21 cellular contexts compared by ENCODE assay signal in genomic region chr16:88665570-88665969, GRCh38. TPM values are rescaled to one million over a fixed set of nuclear protein-coding genes. Genes with fewer than 3 reads are reported as not detected.
A peak's percentile ranks its signal among the peaks of the same experiment; 100 is the strongest.
DNase-seq lines count a peak whose midpoint lies in the region; ATAC-seq, FAIRE-seq and TF ChIP-seq lines count a peak whose summit lies in the region.
"Had no signal": no experiment of that assay in that cellular context is flagged by ENCODE, and none has a peak within 500 bp of the region (broad histone marks: within the 10 kb centered on the region; RNA-seq: fewer than 3 reads in every experiment).

No MANE protein-coding gene starts in this region.

- no peaks in the 10 kb centered on the region for H3K9me1 ChIP-seq in endothelial cell of umbilical vein (replicated peaks; ENCODE audit: control insufficient read depth, extremely low read depth, insufficient read depth, low read length)

- peak; percentile 4 for FAIRE-seq in endothelial cell of umbilical vein (lab: Jason Lieb, UNC)
- FAIRE-seq in GM19239 (lab: Jason Lieb, UNC): no peak
- FAIRE-seq: GM12891 had no signal

- H3K9me3 ChIP-seq in DOHH2 (ENCODE audit: control insufficient read depth, insufficient read depth, low read length) (no peaks in the 10 kb centered on the region), OCI-LY7 (ENCODE audit: low read length) (no peaks in the 10 kb centered on the region), endothelial cell of umbilical vein (replicated peaks; ENCODE audit: control insufficient read depth, insufficient read depth, low read length) (no peaks in the 10 kb centered on the region), psoas muscle (no peaks in the 10 kb centered on the region)

- H3K4me2 ChIP-seq in DOHH2 (ENCODE audit: low read length): peak overlapping the region; percentile 71
- peak overlapping the region; percentile 79 for H3K4me2 ChIP-seq in OCI-LY7 (ENCODE audit: low read length)
- no peak overlapping the region for H3K4me2 ChIP-seq in endothelial cell of umbilical vein (ENCODE audit: insufficient read depth, low read length)
- H3K4me2 ChIP-seq: PC-9 had no signal

- intact Hi-C loops in OCI-LY7 (cut with micrococcal nuclease; ENCODE audit: unreplicated experiment): loop anchor here (10.0 kb wide), 1 partner anchor 211 kb away; the partner anchor contains the start of gene ZFPM1
- intact Hi-C loops in endothelial cell of umbilical vein (cut with micrococcal nuclease): no loop called here
- intact Hi-C loops in psoas muscle (cut with DNase I): no loop called here

- DNase-seq in OCI-LY7 (ENCODE audit: low spot score) (no peak), endothelial cell of umbilical vein (ENCODE audit: low read depth, low spot score) (no peak), psoas muscle (no peak), DMS 273 treated with DMSO at 0.1 percent for 48 hours (lab: John Stamatoyannopoulos, UW) (no peak), GM19239 (ENCODE audit: insufficient read length, low spot score) (no peak)
- DNase-seq: AML-193, GDM1, KG1, NCI-H1417, NCI-H187, NCI-H2107, NCI-H2227 treated with DMSO at 0.1 percent for 48 hours, NCI-H510A treated with DMSO at 0.1 percent for 48 hours, NCI-H82, PC-9 had no signal

- H4K20me1 ChIP-seq in DOHH2 (ENCODE audit: control insufficient read depth, insufficient read depth, low read depth, low read length): peaks cover 10% of the 10 kb centered on the region; the same call in 1 of the 2 replicates
- H4K20me1 ChIP-seq in OCI-LY7 (ENCODE audit: insufficient read depth, low read length): no peaks in the 10 kb centered on the region
- H4K20me1 ChIP-seq in endothelial cell of umbilical vein (replicated peaks; ENCODE audit: control insufficient read depth, extremely low read depth, insufficient read depth, low read length): no peaks in the 10 kb centered on the region

- H3K9me2 ChIP-seq in DOHH2 (replicated peaks; ENCODE audit: control insufficient read depth, low read length): no peaks in the 10 kb centered on the region
- no peaks in the 10 kb centered on the region for H3K9me2 ChIP-seq in OCI-LY7 (ENCODE audit: insufficient read depth, low read length)

- WGBS in psoas muscle, 3 donors: 82 to 93% (median 87%) methylated on average over 3 of the region's 3 CpGs

- TF ChIP-seq POLR2A in endothelial cell of umbilical vein (IDR thresholded peaks at IDR 0.05; ENCODE audit: low read depth, low read length): no peak

- H2AFZ ChIP-seq in OCI-LY7 (ENCODE audit: low read length): no peak overlapping the region; the same call in 1 of the 2 replicates
- no peak overlapping the region for H2AFZ ChIP-seq in endothelial cell of umbilical vein (ENCODE audit: low read depth, low read length)
- H2AFZ ChIP-seq: PC-9 had no signal

- ATAC-seq in psoas muscle: no peak
- ATAC-seq in GM18870 (IDR thresholded peaks at IDR 0.05; ENCODE audit: unreplicated experiment): no peak

- dilution Hi-C loops in endothelial cell of umbilical vein (cut with MboI; ENCODE audit: extremely low pct_ligation_motif_present, low sequenced_read_pairs): no loop called here

- peaks cover 12% of the 10 kb centered on the region for H3F3A ChIP-seq in DOHH2 (ENCODE audit: control insufficient read depth, insufficient read depth)

- CTCF ChIA-PET in OCI-LY7 (lab: Charles Lee; ENCODE audit: unreplicated experiment) (interaction anchor here (1.6 kb wide), 1 partner anchor 9 kb away, joined by 4 read pairs; no protein-coding TSS in a partner anchor), endothelial cell of umbilical vein (lab: Charles Lee) (interaction anchor here (1.2 to 1.8 kb wide), 3 partner anchors 10 to 39 kb away, joined by 3 to 8 read pairs (median 5); no protein-coding TSS in a partner anchor)

- POLR2A ChIA-PET in OCI-LY7 (lab: Charles Lee): interaction anchor here (0.6 to 1.9 kb wide), 7 partner anchors 9 to 494 kb away, joined by 3 to 11 read pairs (median 3); partner anchors contain the start of gene ZC3H18
- POLR2A ChIA-PET in endothelial cell of umbilical vein (lab: Charles Lee): no interaction called here

- H3K4me3 ChIP-seq in DOHH2 (ENCODE audit: low read length): peak overlapping the region; percentile 92
- H3K4me3 ChIP-seq in OCI-LY7 (ENCODE audit: low read depth, low read length, poor library complexity, severe bottlenecking): peak overlapping the region; percentile 86
- no peak overlapping the region for H3K4me3 ChIP-seq in endothelial cell of umbilical vein (replicated peaks in 1 of 3; ENCODE audit: insufficient read depth in 1 of 3, low read depth in 1 of 3, low read length in 3 of 3)
- H3K4me3 ChIP-seq in psoas muscle: no peak overlapping the region
- H3K4me3 ChIP-seq: PC-9 had no signal

- H3K27ac ChIP-seq in DOHH2 (ENCODE audit: low read depth, low read length) (peak overlapping the region; percentile 90), OCI-LY7 (ENCODE audit: low read depth, low read length, poor library complexity, severe bottlenecking) (peak overlapping the region; percentile 88), endothelial cell of umbilical vein (ENCODE audit: insufficient read depth, low read depth, low read length) (no peak overlapping the region), psoas muscle (peak overlapping the region; percentile 21)
- H3K27ac ChIP-seq: PC-9 had no signal

- peaks cover 42% of the 10 kb centered on the region for H3K4me1 ChIP-seq in DOHH2 (ENCODE audit: control insufficient read depth, low read length)
- peaks cover 31% of the 10 kb centered on the region for H3K4me1 ChIP-seq in OCI-LY7 (ENCODE audit: insufficient read depth, low read length, poor library complexity, severe bottlenecking)
- H3K4me1 ChIP-seq in endothelial cell of umbilical vein (ENCODE audit: control insufficient read depth, extremely low read depth, insufficient read depth, low read length): peaks cover 20% of the 10 kb centered on the region
- H3K4me1 ChIP-seq in psoas muscle: peaks cover 17% of the 10 kb centered on the region

- H3K9ac ChIP-seq in endothelial cell of umbilical vein (replicated peaks; ENCODE audit: extremely low read depth, insufficient read depth, low read length): no peak overlapping the region

- TF ChIP-seq CTCF in DOHH2 (IDR thresholded peaks at IDR 0.05; ENCODE audit: low read depth, low read length, poor library complexity, severe bottlenecking) (no peak), OCI-LY7 (conservative IDR thresholded peaks at IDR 0.05; ENCODE audit: low read length) (no peak), endothelial cell of umbilical vein (IDR thresholded peaks at IDR 0.05; ENCODE audit: extremely low read depth in 1 of 2, insufficient read depth in 1 of 2, low read depth in 1 of 2, low read length in 2 of 2) (no peak), psoas muscle (IDR thresholded peaks at IDR 0.05) (no peak)

- H3K79me2 ChIP-seq in DOHH2 (ENCODE audit: control insufficient read depth, low read length) (peaks cover 46% of the 10 kb centered on the region), OCI-LY7 (ENCODE audit: insufficient read depth, low read depth, low read length) (peaks cover 29% of the 10 kb centered on the region; the same call in 1 of the 2 replicates), endothelial cell of umbilical vein (ENCODE audit: control insufficient read depth, insufficient read depth, low read length) (peaks cover 20% of the 10 kb centered on the region)

- peaks cover 47% of the 10 kb centered on the region for H3K36me3 ChIP-seq in DOHH2 (ENCODE audit: control insufficient read depth, low read length)
- H3K36me3 ChIP-seq in OCI-LY7 (ENCODE audit: insufficient read depth, low read length): peaks cover 18% of the 10 kb centered on the region
- H3K36me3 ChIP-seq in endothelial cell of umbilical vein (ENCODE audit: control insufficient read depth in 2 of 2, extremely low read depth in 1 of 2, insufficient read depth in 2 of 2, low read length in 2 of 2): no peaks in the 10 kb centered on the region
- H3K36me3 ChIP-seq in psoas muscle (ENCODE audit: insufficient read depth in 1 of 2, low read depth in 1 of 2): peaks cover 0 to 7% of the 10 kb centered on the region in 2 donors

- no peaks in the 10 kb centered on the region for H3K27me3 ChIP-seq in DOHH2 (ENCODE audit: control insufficient read depth, low read length)
- H3K27me3 ChIP-seq in endothelial cell of umbilical vein (ENCODE audit: control insufficient read depth in 2 of 2, insufficient read depth in 2 of 2, low read length in 2 of 2): no peaks in the 10 kb centered on the region
- no peaks in the 10 kb centered on the region for H3K27me3 ChIP-seq in psoas muscle (ENCODE audit: insufficient read depth in 3 of 3, low read length in 2 of 3)

- BruUV-seq in OCI-LY7 (replicated peaks; lab: Mats Ljungman, UMichigan) (TSS peak; percentile 67), endothelial cell of umbilical vein (replicated peaks; lab: Mats Ljungman, UMichigan) (no TSS peak)

RNA-seq across cellular contexts. Expression of gene MVD, which starts 2.7 kb away (rescaled TPM):
- total RNA-seq in OCI-LY7 (2014; rRNA removed; shearing (Covaris generic)): 65.6 and 74.4 TPM in 2 replicates
- total RNA-seq in OCI-LY7 (2022): 136 and 158 TPM in 2 replicates
- 117 and 142 TPM in 2 replicates for total RNA-seq in endothelial cell of umbilical vein
- polyA plus RNA-seq in endothelial cell of umbilical vein: 60.3 and 64.4 TPM in 2 replicates
- 33.2 and 45.5 TPM in 2 replicates for polyA plus RNA-seq in endothelial cell of umbilical vein (2011; cell fraction: cytosol; rRNA removed)
- polyA plus RNA-seq in endothelial cell of umbilical vein (2011; cell fraction: nucleus; rRNA removed): 93.3 and 135 TPM in 2 replicates
- 35.6 and 44.3 TPM in 2 replicates for polyA plus RNA-seq in endothelial cell of umbilical vein (2012)
- polyA minus RNA-seq in endothelial cell of umbilical vein: 23.2 and 27.7 TPM in 2 replicates
- polyA minus RNA-seq in endothelial cell of umbilical vein (2011; cell fraction: cytosol; rRNA and poly(A)+ RNA removed): 15.1 TPM
- polyA minus RNA-seq in endothelial cell of umbilical vein (2011; cell fraction: nucleus; rRNA and poly(A)+ RNA removed): 17.0 and 28.2 TPM in 2 replicates
- 10 to 100 TPM; 11.7 to 26.8 (median 16.1) TPM for total RNA-seq in psoas muscle
- 10 to 100 TPM; 13.7 to 19.2 (median 15.9) TPM for polyA plus RNA-seq in psoas muscle

RNA-seq across cellular contexts. Expression of gene CYBA, which starts 14.7 kb away (rescaled TPM):
- 601 and 647 TPM in 2 replicates for total RNA-seq in OCI-LY7 (2014; rRNA removed; shearing (Covaris generic))
- 315 and 359 TPM in 2 replicates for total RNA-seq in OCI-LY7 (2022)
- total RNA-seq in endothelial cell of umbilical vein: 37.0 and 45.8 TPM in 2 replicates
- 77.3 and 100 TPM in 2 replicates for polyA plus RNA-seq in endothelial cell of umbilical vein
- polyA plus RNA-seq in endothelial cell of umbilical vein (2011; cell fraction: cytosol; rRNA removed): 23.9 and 36.3 TPM in 2 replicates
- polyA plus RNA-seq in endothelial cell of umbilical vein (2011; cell fraction: nucleus; rRNA removed): 36.0 and 38.6 TPM in 2 replicates
- 36.0 and 60.6 TPM in 2 replicates for polyA plus RNA-seq in endothelial cell of umbilical vein (2012)
- polyA minus RNA-seq in endothelial cell of umbilical vein: 24.4 and 25.9 TPM in 2 replicates
- polyA minus RNA-seq in endothelial cell of umbilical vein (2011; cell fraction: cytosol; rRNA and poly(A)+ RNA removed): 325 TPM
- polyA minus RNA-seq in endothelial cell of umbilical vein (2011; cell fraction: nucleus; rRNA and poly(A)+ RNA removed): 7.6 and 10.3 TPM in 2 replicates
- total RNA-seq in psoas muscle: 10 to 100 TPM; 17.1 to 20.2 (median 19.2) TPM
- 10 to 100 TPM in 2 of 3 donors, 1 to 10 TPM in 1; 9.1 to 28.0 (median 24.0) TPM for polyA plus RNA-seq in psoas muscle
- total RNA-seq: H4 had no signal

RNA-seq across cellular contexts. Expression of gene SNAI3, which starts 20.7 kb away (rescaled TPM):
- 2.4 and 3.1 TPM in 2 replicates for total RNA-seq in OCI-LY7 (2014; rRNA removed; shearing (Covaris generic))
- total RNA-seq in OCI-LY7 (2022): 1.6 and 3.3 TPM in 2 replicates
- total RNA-seq in endothelial cell of umbilical vein: 0.18 and 0.31 TPM in 2 replicates
- 0.30 and 0.38 TPM in 2 replicates for polyA plus RNA-seq in endothelial cell of umbilical vein
- polyA plus RNA-seq in endothelial cell of umbilical vein (2011; cell fraction: cytosol; rRNA removed): 0.21 TPM in 1 of 2 replicates, not detected in the other
- polyA plus RNA-seq in endothelial cell of umbilical vein (2011; cell fraction: nucleus; rRNA removed): 0.20 TPM in 1 of 2 replicates, not detected in the other
- 0.09 and 0.19 TPM in 2 replicates for polyA plus RNA-seq in endothelial cell of umbilical vein (2012)
- not detected in 2 replicates for polyA minus RNA-seq in endothelial cell of umbilical vein
- not detected for polyA minus RNA-seq in endothelial cell of umbilical vein (2011; cell fraction: cytosol; rRNA and poly(A)+ RNA removed)
- polyA minus RNA-seq in endothelial cell of umbilical vein (2011; cell fraction: nucleus; rRNA and poly(A)+ RNA removed): 0.24 TPM in 1 of 2 replicates, not detected in the other
- 1 to 10 TPM; 1.5 to 8.5 (median 4.0) TPM for total RNA-seq in psoas muscle
- polyA plus RNA-seq in psoas muscle: 1 to 10 TPM; 1.2 to 5.3 (median 3.0) TPM
- total RNA-seq: Daoy had no signal

RNA-seq across cellular contexts. Expression of gene IL17C, which starts 27.2 kb away (rescaled TPM):
- not detected in 2 replicates for total RNA-seq in OCI-LY7 (2014; rRNA removed; shearing (Covaris generic))
- total RNA-seq in OCI-LY7 (2022) (0.50 and 0.86 TPM in 2 replicates), endothelial cell of umbilical vein (not detected in 2 replicates), psoas muscle (not detected)
- polyA plus RNA-seq in endothelial cell of umbilical vein (0.14 and 0.17 TPM in 2 replicates), psoas muscle (not detected)
- polyA plus RNA-seq in endothelial cell of umbilical vein (2011; cell fraction: cytosol; rRNA removed): 0.10 TPM in 1 of 2 replicates, not detected in the other
- 0.24 and 0.37 TPM in 2 replicates for polyA plus RNA-seq in endothelial cell of umbilical vein (2011; cell fraction: nucleus; rRNA removed)
- not detected in 2 replicates for polyA plus RNA-seq in endothelial cell of umbilical vein (2012)
- polyA minus RNA-seq in endothelial cell of umbilical vein: not detected in 2 replicates
- not detected for polyA minus RNA-seq in endothelial cell of umbilical vein (2011; cell fraction: cytosol; rRNA and poly(A)+ RNA removed)
- polyA minus RNA-seq in endothelial cell of umbilical vein (2011; cell fraction: nucleus; rRNA and poly(A)+ RNA removed): not detected in 2 replicates
- total RNA-seq: Daoy, H4, PC-9 had no signal
- polyA plus RNA-seq: CD14-positive monocyte had no signal

RNA-seq across cellular contexts. Expression of gene RNF166, which starts 40.6 kb away (rescaled TPM):
- 39.2 and 52.4 TPM in 2 replicates for total RNA-seq in OCI-LY7 (2014; rRNA removed; shearing (Covaris generic))
- total RNA-seq in OCI-LY7 (2022) (40.3 and 56.2 TPM in 2 replicates), endothelial cell of umbilical vein (38.8 and 41.8 TPM in 2 replicates), psoas muscle (10 to 100 TPM; 13.4 to 22.9 (median 15.7) TPM)
- polyA plus RNA-seq in endothelial cell of umbilical vein (27.6 and 34.0 TPM in 2 replicates), psoas muscle (10 to 100 TPM; 10.1 to 14.9 (median 12.1) TPM)
- polyA plus RNA-seq in endothelial cell of umbilical vein (2011; cell fraction: cytosol; rRNA removed): 16.0 and 25.1 TPM in 2 replicates
- 44.2 and 52.7 TPM in 2 replicates for polyA plus RNA-seq in endothelial cell of umbilical vein (2011; cell fraction: nucleus; rRNA removed)
- polyA plus RNA-seq in endothelial cell of umbilical vein (2012): 15.8 and 20.0 TPM in 2 replicates
- polyA minus RNA-seq in endothelial cell of umbilical vein: 15.2 and 15.4 TPM in 2 replicates
- 17.2 TPM for polyA minus RNA-seq in endothelial cell of umbilical vein (2011; cell fraction: cytosol; rRNA and poly(A)+ RNA removed)
- 16.2 and 22.6 TPM in 2 replicates for polyA minus RNA-seq in endothelial cell of umbilical vein (2011; cell fraction: nucleus; rRNA and poly(A)+ RNA removed)

Comparison
In these comparisons a context has a peak if more than half of its experiments do, and no peak if none do; other contexts are left out.
1. H3K4me3 ChIP-seq: peak in DOHH2 (single experiment) and OCI-LY7 (single experiment); none in endothelial cell of umbilical vein (0 of 3) and psoas muscle (single experiment).